ENCODE assay signal across 8 cellular contexts in the genomic region with DNA sequence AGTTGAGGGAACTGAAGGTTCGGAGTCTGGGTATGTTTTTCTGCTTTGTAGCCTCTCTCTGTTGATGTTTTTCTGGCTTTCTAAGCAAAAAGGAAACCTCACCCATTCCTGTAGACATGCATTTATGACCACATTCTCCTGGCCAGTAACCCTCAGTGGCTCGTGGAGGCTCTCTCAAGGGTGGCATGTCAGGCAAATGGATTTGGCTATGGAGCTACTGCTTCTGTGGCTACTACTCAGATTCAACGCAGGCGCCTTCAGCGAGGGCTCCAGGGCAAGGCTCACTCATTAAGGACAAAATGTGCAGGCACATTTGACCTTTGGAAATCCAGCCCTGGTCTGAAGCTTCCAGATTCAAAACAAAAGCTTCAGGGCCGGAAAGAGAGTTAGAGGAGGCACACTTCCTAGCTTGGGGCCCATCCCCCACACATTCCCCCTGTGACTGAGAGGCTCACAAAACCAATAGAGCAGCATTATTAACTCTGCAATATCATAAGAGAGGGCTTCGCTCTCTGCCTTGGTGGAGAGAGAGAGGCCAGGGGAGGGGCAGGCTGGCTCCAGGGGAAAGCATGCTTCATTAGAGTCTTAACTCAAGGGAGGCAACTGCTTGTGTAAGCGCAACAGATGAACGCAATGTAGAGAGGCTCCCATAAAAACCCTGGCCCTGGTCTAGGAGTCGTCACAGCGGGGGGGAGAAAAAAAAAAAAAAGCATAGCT. TPM values are rescaled to one million over a fixed set of nuclear protein-coding genes. Genes with fewer than 3 reads are reported as not detected.
DNase-seq lines count a peak whose midpoint lies in the region; ATAC-seq and TF ChIP-seq lines count a peak whose summit lies in the region.

No MANE protein-coding gene starts in this region.

- H3K27me3 ChIP-seq in neutrophil (no peaks in the 10 kb centered on the region), vagina (no peaks in the 10 kb centered on the region)

- peak; percentile 58 to 60 for ATAC-seq in activated T-cell treated with anti-CD3 and anti-CD28 coated beads, Interleukin-2, amount 50 U/mL, for 72 hours (replicated peaks in 1 of 2)
- ATAC-seq in HG02840 (IDR thresholded peaks at IDR 0.05; ENCODE audit: low FRiP score, unreplicated experiment) = no peak

- H3K4me3 Mint-ChIP-seq in HFFc6 = peak overlapping the region; percentile 68
- H3K4me3 Mint-ChIP-seq in activated T-cell treated with anti-CD3 and anti-CD28 coated beads, Interleukin-2, amount 50 U/mL, for 72 hours = peak overlapping the region; percentile 60 to 66

- peaks cover 61% of the 10 kb centered on the region for H3K36me3 Mint-ChIP-seq in HFFc6 (ENCODE audit: low read depth)
- peaks cover 0 to 3% of the 10 kb centered on the region in 2 donors for H3K36me3 Mint-ChIP-seq in activated T-cell treated with anti-CD3 and anti-CD28 coated beads, Interleukin-2, amount 50 U/mL, for 72 hours (ENCODE audit: insufficient read depth in 2 of 2)

- H3K27ac Mint-ChIP-seq in HFFc6 = peak overlapping the region; percentile 74
- peak overlapping the region; percentile 62 for H3K27ac Mint-ChIP-seq in activated T-cell treated with anti-CD3 and anti-CD28 coated beads, Interleukin-2, amount 50 U/mL, for 72 hours

- peaks cover 4% of the 10 kb centered on the region for H3K27me3 Mint-ChIP-seq in HFFc6 (ENCODE audit: insufficient read depth)
- H3K27me3 Mint-ChIP-seq in activated T-cell treated with anti-CD3 and anti-CD28 coated beads, Interleukin-2, amount 50 U/mL, for 72 hours (ENCODE audit: low read depth) = peaks cover 9% of the 10 kb centered on the region

- H3K9me3 ChIP-seq in neutrophil = no peaks in the 10 kb centered on the region
- no peaks in the 10 kb centered on the region for H3K9me3 ChIP-seq in vagina

- H3K4me1 ChIP-seq in neutrophil (ENCODE audit: control insufficient read depth in 1 of 2, insufficient read depth in 1 of 2, low read depth in 1 of 2, low read length in 1 of 2) = peaks cover 73 to 74% of the 10 kb centered on the region in 2 experiments
- peaks cover 77% of the 10 kb centered on the region for H3K4me1 ChIP-seq in vagina

- H3K9me3 Mint-ChIP-seq in HFFc6 = no peaks in the 10 kb centered on the region
- H3K9me3 Mint-ChIP-seq in activated T-cell treated with anti-CD3 and anti-CD28 coated beads, Interleukin-2, amount 50 U/mL, for 72 hours = no peaks in the 10 kb centered on the region

- TF ChIP-seq CTCF in HFFc6 (IDR thresholded peaks at IDR 0.05) (no peak), fibroblast of the aortic adventitia (IDR thresholded peaks at IDR 0.05; ENCODE audit: insufficient read depth, low read length) (no peak), neutrophil (IDR thresholded peaks at IDR 0.05) (no peak), vagina (IDR thresholded peaks at IDR 0.05) (no peak)

- H3K27ac ChIP-seq in neutrophil (peak overlapping the region; percentile 94), vagina (peak overlapping the region; percentile 83)

- H3K4me3 ChIP-seq in fibroblast of the aortic adventitia (ENCODE audit: low read depth, low read length) (peak overlapping the region; percentile 15), neutrophil (ENCODE audit: low read depth in 1 of 2, low read length in 1 of 2) (peak overlapping the region; percentile 52 to 55), vagina (peak overlapping the region; percentile 13 to 14)

- H3K36me3 ChIP-seq in neutrophil (peaks cover 18% of the 10 kb centered on the region), vagina (no peaks in the 10 kb centered on the region)

- intact Hi-C loops in vagina (cut with DNase I) = no loop called here

- DNase-seq in DMS79 (lab: John Stamatoyannopoulos, UW) (peak; percentile 97), HFFc6 (peak; percentile 34), NCI-H2227 (lab: John Stamatoyannopoulos, UW; ENCODE audit: unreplicated experiment) (peak; percentile 91), fibroblast of the aortic adventitia (ENCODE audit: low read depth) (peak; percentile 91), vagina (ENCODE audit: extremely low spot score in 2 of 2) (peak in 1 of 2 donors; percentile 95)
- DNase-seq in activated T-cell treated with anti-CD3 and anti-CD28 coated beads, Interleukin-2, amount 50 U/mL, for 72 hours = peak; percentile 16 to 34

- TF ChIP-seq POLR2A in vagina (IDR thresholded peaks at IDR 0.05) = no peak

- peaks cover 73% of the 10 kb centered on the region for H3K4me1 Mint-ChIP-seq in HFFc6 (ENCODE audit: low read depth)
- H3K4me1 Mint-ChIP-seq in activated T-cell treated with anti-CD3 and anti-CD28 coated beads, Interleukin-2, amount 50 U/mL, for 72 hours (ENCODE audit: low read depth) = peaks cover 41% of the 10 kb centered on the region

RNA-seq across cellular contexts. Expression of gene KLF7, which starts 22.1 kb away (rescaled TPM):
- 10 to 100 TPM; 29.4 to 45.0 (median 34.0) TPM for total RNA-seq in HFFc6 (2021; fragmentation: NEBNext Ultra II Directional; extraction: Animal tissue kit (Norgen Biotek cat#: 25700))
- total RNA-seq in activated T-cell treated with anti-CD3 and anti-CD28 coated beads, Interleukin-2, amount 50 U/mL, for 72 hours = 10 to 100 TPM; 31.2 to 43.4 TPM
- total RNA-seq in fibroblast of the aortic adventitia (ENCODE audit: low replicate concordance) = 12.3 and 38.5 TPM in 2 replicates
- total RNA-seq in vagina = 35.8 TPM
